Comparison of ENCODE assay signal across 21 cellular contexts in the genomic region with DNA sequence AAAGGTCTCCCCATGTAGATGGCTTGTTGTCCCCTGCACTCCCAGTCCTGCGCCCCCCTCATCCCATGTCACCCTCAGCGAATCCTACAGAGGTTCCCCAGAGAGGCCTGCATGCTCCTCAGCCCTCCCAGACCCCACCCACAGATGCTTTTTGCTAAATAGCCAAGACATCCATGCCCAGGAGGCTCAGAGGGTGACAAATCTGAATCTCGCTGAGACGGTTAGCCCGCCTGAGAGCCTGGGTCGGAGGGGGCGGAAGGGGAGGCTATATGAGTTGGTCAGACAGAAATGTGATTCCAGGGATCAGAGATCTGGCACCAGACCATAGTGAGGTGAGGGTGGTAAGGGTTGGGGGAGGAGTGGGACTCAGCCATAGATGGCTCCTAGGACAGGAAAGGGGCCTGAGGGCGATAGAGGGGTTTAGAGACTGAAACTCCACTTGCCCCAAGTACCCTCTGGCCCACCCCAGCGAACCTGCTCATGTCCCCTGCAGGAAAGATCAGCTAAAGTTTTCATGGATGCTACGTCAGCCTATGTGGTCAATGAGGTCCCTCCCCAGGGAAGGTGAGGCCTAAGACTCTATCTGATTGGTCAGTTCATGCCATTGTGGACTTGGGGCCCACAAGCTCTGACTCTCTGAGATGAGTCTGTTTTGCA. TPM values are rescaled to one million over a fixed set of nuclear protein-coding genes. Genes with fewer than 3 reads are reported as not detected.
A peak's percentile ranks its signal among the peaks of the same experiment; 100 is the strongest.
DNase-seq lines count a peak whose midpoint lies in the region; ATAC-seq, FAIRE-seq and TF ChIP-seq lines count a peak whose summit lies in the region.
"Had no signal": no experiment of that assay in that cellular context is flagged by ENCODE, and none has a peak within 500 bp of the region (broad histone marks: within the 10 kb centered on the region; RNA-seq: fewer than 3 reads in every experiment).

No MANE protein-coding gene starts in this region.

- no peak for DNase-seq in Karpas-422
- no peak for DNase-seq in dorsolateral prefrontal cortex
- no peak for DNase-seq in retina
- DNase-seq in D721Med (ENCODE audit: insufficient read length, low spot score) = no peak
- DNase-seq in effector memory CD8-positive, alpha-beta T cell = no peak
- DNase-seq: CD4-positive, CD25-positive, alpha-beta regulatory T cell; GF-D8; MM.1S; NCI-H1105 treated with DMSO at 0.1 percent for 48 hours; NCI-H2029; NCI-H2171 treated with DMSO at 0.1 percent for 48 hours; NCI-H82; SIG-M5 had no signal

- intact Hi-C loops in dorsolateral prefrontal cortex (cut with DNase I) = no loop called here

- H3K36me3 ChIP-seq in BLaER1 (peaks cover 26% of the 10 kb centered on the region), Karpas-422 (ENCODE audit: insufficient read depth, low read length) (peaks cover 36% of the 10 kb centered on the region; the same call in 1 of the 2 replicates), skeletal muscle tissue (ENCODE audit: control insufficient read depth in 3 of 3, insufficient read depth in 3 of 3, low read length in 3 of 3) (peaks cover 0 to 10% (median 5%) of the 10 kb centered on the region in 3 donors)

- peaks cover 84% of the 10 kb centered on the region for H3K79me2 ChIP-seq in Karpas-422 (ENCODE audit: low read length)

- peaks cover 33 to 39% of the 10 kb centered on the region in 2 donors for H3K4me1 Mint-ChIP-seq in effector memory CD8-positive, alpha-beta T cell (ENCODE audit: low read depth in 2 of 2)

- H3K27ac ChIP-seq in BLaER1 = peak overlapping the region; percentile 97
- peak overlapping the region; percentile 99 for H3K27ac ChIP-seq in Karpas-422 (ENCODE audit: low read length)
- H3K27ac ChIP-seq in dorsolateral prefrontal cortex = peak overlapping the region; percentile 49 to 100 (median 99)
- no peak overlapping the region for H3K27ac ChIP-seq in skeletal muscle tissue (ENCODE audit: low read depth, low read length)
- H3K27ac ChIP-seq: A549, KMS-11 had no signal

- H3K4me1 ChIP-seq in BLaER1 = peaks cover 95% of the 10 kb centered on the region
- peaks cover 86% of the 10 kb centered on the region for H3K4me1 ChIP-seq in Karpas-422 (ENCODE audit: low read length)
- peaks cover 61 to 70% (median 66%) of the 10 kb centered on the region in 3 donors for H3K4me1 ChIP-seq in skeletal muscle tissue (ENCODE audit: control insufficient read depth in 3 of 3, insufficient read depth in 3 of 3, low read length in 3 of 3)

- peaks cover 7% of the 10 kb centered on the region; the same call in 1 of the 2 replicates for H4K20me1 ChIP-seq in BLaER1
- peaks cover 25% of the 10 kb centered on the region; the same call in 1 of the 2 replicates for H4K20me1 ChIP-seq in Karpas-422 (ENCODE audit: insufficient read depth, low read depth, low read length)

- H3K4me3 ChIP-seq in BLaER1 (no peak overlapping the region), Karpas-422 (ENCODE audit: low read length) (no peak overlapping the region), dorsolateral prefrontal cortex (peak overlapping the region in 5 of 59 donors; percentile 12 to 73 (median 62)), skeletal muscle tissue (ENCODE audit: low read length in 3 of 3) (no peak overlapping the region)
- H3K4me3 ChIP-seq: A549 had no signal

- no peaks in the 10 kb centered on the region for H3K9me2 ChIP-seq in Karpas-422 (replicated peaks; ENCODE audit: insufficient read depth, low read length)

- H3K36me3 Mint-ChIP-seq in effector memory CD8-positive, alpha-beta T cell (ENCODE audit: insufficient read depth) = peaks cover 12% of the 10 kb centered on the region
- H3K36me3 Mint-ChIP-seq: CD4-positive, CD25-positive, alpha-beta regulatory T cell had no signal

- no peak overlapping the region for H3K4me3 Mint-ChIP-seq in effector memory CD8-positive, alpha-beta T cell
- H3K4me3 Mint-ChIP-seq: CD4-positive, CD25-positive, alpha-beta regulatory T cell had no signal

- H3K9me3 ChIP-seq in BLaER1 = no peaks in the 10 kb centered on the region
- no peaks in the 10 kb centered on the region for H3K9me3 ChIP-seq in Karpas-422 (ENCODE audit: low read length)
- H3K9me3 ChIP-seq in skeletal muscle tissue (ENCODE audit: control insufficient read depth in 3 of 3, low read length in 3 of 3) = no peaks in the 10 kb centered on the region
- H3K9me3 ChIP-seq: A549 had no signal

- H2AFZ ChIP-seq in Karpas-422 (ENCODE audit: low read length) = no peak overlapping the region

- no peaks in the 10 kb centered on the region for H3K27me3 ChIP-seq in BLaER1
- no peaks in the 10 kb centered on the region for H3K27me3 ChIP-seq in Karpas-422 (ENCODE audit: low read length)
- no peaks in the 10 kb centered on the region for H3K27me3 ChIP-seq in dorsolateral prefrontal cortex
- H3K27me3 ChIP-seq in skeletal muscle tissue (ENCODE audit: control insufficient read depth in 3 of 3, insufficient read depth in 3 of 3, low read length in 3 of 3) = no peaks in the 10 kb centered on the region

- FAIRE-seq in D721Med (lab: Jason Lieb, UNC) = no peak
- FAIRE-seq: A549, RCC 7860 had no signal

- TF ChIP-seq CTCF in dorsolateral prefrontal cortex (IDR thresholded peaks at IDR 0.05 in 54 of 56, conservative IDR thresholded peaks at IDR 0.05 in 2 of 56; ENCODE audit: low read depth in 1 of 56, partially characterized antibody in 56 of 56) (no peak), D721Med (IDR thresholded peaks at IDR 0.05; ENCODE audit: insufficient read depth, missing control alignments) (no peak)

- no peaks in the 10 kb centered on the region for H3K9me3 Mint-ChIP-seq in effector memory CD8-positive, alpha-beta T cell
- H3K9me3 Mint-ChIP-seq: CD4-positive, CD25-positive, alpha-beta regulatory T cell had no signal

- peak overlapping the region; percentile 94; the same call in 1 of the 2 replicates for H3K9ac ChIP-seq in BLaER1
- peak overlapping the region; percentile 0; the same call in 1 of the 2 replicates for H3K9ac ChIP-seq in Karpas-422 (ENCODE audit: low read length)
- H3K9ac ChIP-seq in skeletal muscle tissue (ENCODE audit: low read depth in 1 of 3, low read length in 3 of 3) = peak overlapping the region in 2 of 3 donors; percentile 25 to 51
- H3K9ac ChIP-seq: KMS-11 had no signal

- no peaks in the 10 kb centered on the region for H3K27me3 Mint-ChIP-seq in effector memory CD8-positive, alpha-beta T cell
- H3K27me3 Mint-ChIP-seq: CD4-positive, CD25-positive, alpha-beta regulatory T cell had no signal

- H3K27ac Mint-ChIP-seq in effector memory CD8-positive, alpha-beta T cell = no peak overlapping the region

- H3K4me2 ChIP-seq in BLaER1 = peak overlapping the region; percentile 100
- H3K4me2 ChIP-seq in Karpas-422 (ENCODE audit: low read depth, low read length, poor library complexity, severe bottlenecking) = no peak overlapping the region
- H3K4me2 ChIP-seq: A549, KMS-11 had no signal

- ATAC-seq in effector memory CD8-positive, alpha-beta T cell (replicated peaks) = no peak
- no peak for ATAC-seq in HG03196 (IDR thresholded peaks at IDR 0.05; ENCODE audit: unreplicated experiment)
- ATAC-seq: A549 had no signal

RNA-seq across cellular contexts. Expression of gene TFEB, which starts 33.2 kb away (rescaled TPM):
- 72.3 and 117 TPM in 2 replicates for total RNA-seq in Karpas-422 (2014; rRNA removed; shearing (Covaris generic); ENCODE audit: low replicate concordance)
- total RNA-seq in dorsolateral prefrontal cortex = 100 to 1,000 TPM in 2 of 120 experiments, 10 to 100 TPM in 118; 13.9 to 125 (median 40.5) TPM
- total RNA-seq in skeletal muscle tissue = 7.8 TPM

RNA-seq across cellular contexts. Expression of gene PGC, which starts 45.0 kb away (rescaled TPM):
- total RNA-seq in Karpas-422 (2014; rRNA removed; shearing (Covaris generic); ENCODE audit: low replicate concordance) = not detected in 2 replicates
- total RNA-seq in dorsolateral prefrontal cortex = 1 to 10 TPM in 11 of 120 experiments, under 1 TPM in 26, not detected in 83; 0.38 to 2.2 (median 0.64) TPM
- 0.52 TPM for total RNA-seq in skeletal muscle tissue
- total RNA-seq: CD4-positive, CD25-positive, alpha-beta regulatory T cell; H4; NCI-H460 had no signal

Comparison
In these comparisons a context has a peak if more than half of its experiments do, and no peak if none do; other contexts are left out.
1. H3K9ac ChIP-seq: peak in every context shown above with its lines; median percentile 94 in BLaER1; 38 in skeletal muscle tissue; 0 in Karpas-422.